8 cellular contexts compared by ENCODE assay signal in genomic region chr2:137947714-137948336, GRCh38. TPM values are rescaled to one million over a fixed set of nuclear protein-coding genes. Genes with fewer than 3 reads are reported as not detected.
A peak's percentile ranks its signal among the peaks of the same experiment; 100 is the strongest.
DNase-seq lines count a peak whose midpoint lies in the region; ATAC-seq and TF ChIP-seq lines count a peak whose summit lies in the region.

No MANE protein-coding gene starts in this region.

- H3K9me3 ChIP-seq in prostate gland, result no peaks in the 10 kb centered on the region

- intact Hi-C loops in head of caudate nucleus (cut with DNase I), result loop anchor here (5.0 to 10.0 kb wide), 2 partner anchors 144 to 427 kb away; no protein-coding TSS in a partner anchor
- intact Hi-C loops in prostate gland (cut with DNase I), result loop anchor here (10.0 kb wide), 1 partner anchor 427 kb away; no protein-coding TSS in a partner anchor

- no peak overlapping the region for H3K27ac ChIP-seq in prostate gland

- H3K27me3 ChIP-seq in prostate gland (replicated peaks; ENCODE audit: insufficient read depth), result no peaks in the 10 kb centered on the region

- H3K4me3 ChIP-seq in prostate gland, result no peak overlapping the region

- no peak for TF ChIP-seq POLR2A in prostate gland (IDR thresholded peaks at IDR 0.05)

- WGBS in prostate gland, result 43% methylated on average over 4 of the region's 4 CpGs

- ATAC-seq in HG03103 (IDR thresholded peaks at IDR 0.05; ENCODE audit: low read depth, unreplicated experiment) (peak; percentile 41), GM18861 (IDR thresholded peaks at IDR 0.05; ENCODE audit: unreplicated experiment) (no peak)

- H3K4me1 ChIP-seq in prostate gland (replicated peaks), result no peaks in the 10 kb centered on the region

- TF ChIP-seq CTCF in prostate gland (IDR thresholded peaks at IDR 0.05), result peak in 3 of 4 experiments; percentile 64 to 67 (median 66)

- DNase-seq in GF-D8 (lab: John Stamatoyannopoulos, UW) (peak; percentile 1), NCI-H748 (lab: John Stamatoyannopoulos, UW; ENCODE audit: unreplicated experiment) (peak; percentile 69), head of caudate nucleus (peak; percentile 28 to 90 (median 76)), prostate gland (ENCODE audit: low spot score) (peak; percentile 66), epidermal melanocyte (ENCODE audit: insufficient read length, low spot score) (no peak)
- DNase-seq in activated naive CD4-positive, alpha-beta T cell treated with Interleukin-2 at 50 U/mL for 16 hours, result peak; percentile 21

- no peaks in the 10 kb centered on the region for H3K36me3 ChIP-seq in prostate gland

RNA-seq across cellular contexts. Expression of gene HNMT, which starts 16.4 kb away (rescaled TPM):
- 10 to 100 TPM; 43.9 to 83.2 TPM for total RNA-seq in prostate gland
